1 cellular context compared by ENCODE assay signal in the genomic region with DNA sequence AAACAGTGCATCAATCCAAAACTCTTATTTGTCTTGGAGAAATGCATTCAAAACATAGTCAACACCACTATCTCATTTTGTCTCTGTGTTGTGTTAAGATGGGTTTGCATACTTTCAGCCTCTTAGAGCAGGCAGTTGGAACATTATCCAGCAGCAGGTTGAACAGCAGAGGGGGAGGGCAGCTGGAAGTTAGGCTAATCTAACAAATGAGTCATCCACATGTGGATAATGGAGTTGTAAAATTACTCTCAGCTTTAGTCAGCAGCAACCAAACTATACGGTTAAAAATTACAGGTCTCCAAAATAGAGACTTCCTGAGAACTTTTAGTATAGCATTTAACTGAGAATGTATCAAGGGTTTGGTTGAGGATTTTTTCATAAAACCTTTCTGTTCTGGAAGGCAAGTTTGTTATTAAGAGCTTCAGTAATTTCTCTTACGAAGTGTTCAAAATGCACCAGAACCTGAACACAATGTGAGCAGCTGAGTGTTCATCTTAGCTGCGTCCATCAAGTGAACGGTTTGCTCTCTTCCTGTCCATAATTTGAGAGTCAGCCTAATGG.
A peak's percentile ranks its signal among the peaks of the same experiment; 100 is the strongest.
TF ChIP-seq lines count a peak whose summit lies in the region.

No MANE protein-coding gene starts in this region.

TF ChIP-seq in K562, 482 proteins besides CTCF, POLR2A, EP300 and RAD21 (continued from another document and continues in another):
- TF ChIP-seq, protein P1, sequence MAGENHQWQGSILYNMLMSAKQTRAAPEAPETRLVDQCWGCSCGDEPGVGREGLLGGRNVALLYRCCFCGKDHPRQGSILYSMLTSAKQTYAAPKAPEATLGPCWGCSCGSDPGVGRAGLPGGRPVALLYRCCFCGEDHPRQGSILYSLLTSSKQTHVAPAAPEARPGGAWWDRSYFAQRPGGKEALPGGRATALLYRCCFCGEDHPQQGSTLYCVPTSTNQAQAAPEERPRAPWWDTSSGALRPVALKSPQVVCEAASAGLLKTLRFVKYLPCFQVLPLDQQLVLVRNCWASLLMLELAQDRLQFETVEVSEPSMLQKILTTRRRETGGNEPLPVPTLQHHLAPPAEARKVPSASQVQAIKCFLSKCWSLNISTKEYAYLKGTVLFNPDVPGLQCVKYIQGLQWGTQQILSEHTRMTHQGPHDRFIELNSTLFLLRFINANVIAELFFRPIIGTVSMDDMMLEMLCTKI (IDR thresholded peaks at IDR 0.05; ENCODE audit: partially characterized antibody): no peak
- TF ChIP-seq ESRRA (IDR thresholded peaks at IDR 0.05; ENCODE audit: borderline replicate concordance, low read depth): no peak
- TF ChIP-seq, protein P2, sequence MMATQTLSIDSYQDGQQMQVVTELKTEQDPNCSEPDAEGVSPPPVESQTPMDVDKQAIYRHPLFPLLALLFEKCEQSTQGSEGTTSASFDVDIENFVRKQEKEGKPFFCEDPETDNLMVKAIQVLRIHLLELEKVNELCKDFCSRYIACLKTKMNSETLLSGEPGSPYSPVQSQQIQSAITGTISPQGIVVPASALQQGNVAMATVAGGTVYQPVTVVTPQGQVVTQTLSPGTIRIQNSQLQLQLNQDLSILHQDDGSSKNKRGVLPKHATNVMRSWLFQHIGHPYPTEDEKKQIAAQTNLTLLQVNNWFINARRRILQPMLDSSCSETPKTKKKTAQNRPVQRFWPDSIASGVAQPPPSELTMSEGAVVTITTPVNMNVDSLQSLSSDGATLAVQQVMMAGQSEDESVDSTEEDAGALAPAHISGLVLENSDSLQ (IDR thresholded peaks at IDR 0.05): peak; percentile 46
- TF ChIP-seq, protein P3, sequence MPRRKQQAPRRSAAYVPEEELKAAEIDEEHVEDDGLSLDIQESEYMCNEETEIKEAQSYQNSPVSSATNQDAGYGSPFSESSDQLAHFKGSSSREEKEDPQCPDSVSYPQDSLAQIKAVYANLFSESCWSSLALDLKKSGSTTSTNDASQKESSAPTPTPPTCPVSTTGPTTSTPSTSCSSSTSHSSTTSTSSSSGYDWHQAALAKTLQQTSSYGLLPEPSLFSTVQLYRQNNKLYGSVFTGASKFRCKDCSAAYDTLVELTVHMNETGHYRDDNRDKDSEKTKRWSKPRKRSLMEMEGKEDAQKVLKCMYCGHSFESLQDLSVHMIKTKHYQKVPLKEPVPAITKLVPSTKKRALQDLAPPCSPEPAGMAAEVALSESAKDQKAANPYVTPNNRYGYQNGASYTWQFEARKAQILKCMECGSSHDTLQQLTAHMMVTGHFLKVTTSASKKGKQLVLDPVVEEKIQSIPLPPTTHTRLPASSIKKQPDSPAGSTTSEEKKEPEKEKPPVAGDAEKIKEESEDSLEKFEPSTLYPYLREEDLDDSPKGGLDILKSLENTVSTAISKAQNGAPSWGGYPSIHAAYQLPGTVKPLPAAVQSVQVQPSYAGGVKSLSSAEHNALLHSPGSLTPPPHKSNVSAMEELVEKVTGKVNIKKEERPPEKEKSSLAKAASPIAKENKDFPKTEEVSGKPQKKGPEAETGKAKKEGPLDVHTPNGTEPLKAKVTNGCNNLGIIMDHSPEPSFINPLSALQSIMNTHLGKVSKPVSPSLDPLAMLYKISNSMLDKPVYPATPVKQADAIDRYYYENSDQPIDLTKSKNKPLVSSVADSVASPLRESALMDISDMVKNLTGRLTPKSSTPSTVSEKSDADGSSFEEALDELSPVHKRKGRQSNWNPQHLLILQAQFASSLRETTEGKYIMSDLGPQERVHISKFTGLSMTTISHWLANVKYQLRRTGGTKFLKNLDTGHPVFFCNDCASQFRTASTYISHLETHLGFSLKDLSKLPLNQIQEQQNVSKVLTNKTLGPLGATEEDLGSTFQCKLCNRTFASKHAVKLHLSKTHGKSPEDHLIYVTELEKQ (CRISPR knock-in tag; IDR thresholded peaks at IDR 0.05): no peak
- TF ChIP-seq ZNF444 (CRISPR knock-in tag; IDR thresholded peaks at IDR 0.05): no peak
- no peak for TF ChIP-seq ATF1 (CRISPR knock-in tag; IDR thresholded peaks at IDR 0.05)
- TF ChIP-seq ATF1 (tag; IDR thresholded peaks at IDR 0.05): 0 out of 2 replicates have a peak, but pooled peaks have one; percentile 13
- TF ChIP-seq COPS2 (conservative IDR thresholded peaks at IDR 0.05): no peak
- TF ChIP-seq SOX6 (IDR thresholded peaks at IDR 0.05): peak; percentile 64; the same call in 1 of the 2 replicates
- TF ChIP-seq ZNF507 (tag; conservative IDR thresholded peaks at IDR 0.05): no peak
- TF ChIP-seq, protein P4, sequence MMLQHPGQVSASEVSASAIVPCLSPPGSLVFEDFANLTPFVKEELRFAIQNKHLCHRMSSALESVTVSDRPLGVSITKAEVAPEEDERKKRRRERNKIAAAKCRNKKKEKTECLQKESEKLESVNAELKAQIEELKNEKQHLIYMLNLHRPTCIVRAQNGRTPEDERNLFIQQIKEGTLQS (IDR thresholded peaks at IDR 0.05): peak; percentile 97
- TF ChIP-seq, protein P4 (CRISPR knock-in tag; conservative IDR thresholded peaks at IDR 0.05): peak; percentile 84
- no peak for TF ChIP-seq POLR3A (IDR thresholded peaks at IDR 0.05; ENCODE audit: borderline replicate concordance, extremely low read depth, insufficient read depth, insufficient read length)
- TF ChIP-seq, protein P5, sequence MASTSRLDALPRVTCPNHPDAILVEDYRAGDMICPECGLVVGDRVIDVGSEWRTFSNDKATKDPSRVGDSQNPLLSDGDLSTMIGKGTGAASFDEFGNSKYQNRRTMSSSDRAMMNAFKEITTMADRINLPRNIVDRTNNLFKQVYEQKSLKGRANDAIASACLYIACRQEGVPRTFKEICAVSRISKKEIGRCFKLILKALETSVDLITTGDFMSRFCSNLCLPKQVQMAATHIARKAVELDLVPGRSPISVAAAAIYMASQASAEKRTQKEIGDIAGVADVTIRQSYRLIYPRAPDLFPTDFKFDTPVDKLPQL (IDR thresholded peaks at IDR 0.05; ENCODE audit: extremely low read depth, insufficient read length): no peak
- TF ChIP-seq, protein P6, sequence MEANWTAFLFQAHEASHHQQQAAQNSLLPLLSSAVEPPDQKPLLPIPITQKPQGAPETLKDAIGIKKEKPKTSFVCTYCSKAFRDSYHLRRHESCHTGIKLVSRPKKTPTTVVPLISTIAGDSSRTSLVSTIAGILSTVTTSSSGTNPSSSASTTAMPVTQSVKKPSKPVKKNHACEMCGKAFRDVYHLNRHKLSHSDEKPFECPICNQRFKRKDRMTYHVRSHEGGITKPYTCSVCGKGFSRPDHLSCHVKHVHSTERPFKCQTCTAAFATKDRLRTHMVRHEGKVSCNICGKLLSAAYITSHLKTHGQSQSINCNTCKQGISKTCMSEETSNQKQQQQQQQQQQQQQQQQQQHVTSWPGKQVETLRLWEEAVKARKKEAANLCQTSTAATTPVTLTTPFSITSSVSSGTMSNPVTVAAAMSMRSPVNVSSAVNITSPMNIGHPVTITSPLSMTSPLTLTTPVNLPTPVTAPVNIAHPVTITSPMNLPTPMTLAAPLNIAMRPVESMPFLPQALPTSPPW (CRISPR knock-in tag; IDR thresholded peaks at IDR 0.05): peak; percentile 61
- peak; percentile 93 for TF ChIP-seq ARID1B (IDR thresholded peaks at IDR 0.05)
- no peak for TF ChIP-seq ERF (CRISPR knock-in tag; IDR thresholded peaks at IDR 0.05)
- TF ChIP-seq PHF8 (IDR thresholded peaks at IDR 0.05; ENCODE audit: borderline replicate concordance, low read length): no peak
- TF ChIP-seq ZNF561 (CRISPR knock-in tag; conservative IDR thresholded peaks at IDR 0.05): no peak
- no peak for TF ChIP-seq YBX1 (IDR thresholded peaks at IDR 0.05)
- TF ChIP-seq ZFP30 (CRISPR knock-in tag; IDR thresholded peaks at IDR 0.05; ENCODE audit: borderline replicate concordance): no peak
- no peak for TF ChIP-seq CBX1 (IDR thresholded peaks at IDR 0.05; ENCODE audit: low read depth)
- peak; percentile 95 for TF ChIP-seq SMARCA4 (IDR thresholded peaks at IDR 0.05)
- TF ChIP-seq NFIX (CRISPR knock-in tag; IDR thresholded peaks at IDR 0.05; ENCODE audit: low read depth): no peak
- TF ChIP-seq FOXA3 (CRISPR knock-in tag; conservative IDR thresholded peaks at IDR 0.05 in 1 of 2, IDR thresholded peaks at IDR 0.05 in 1 of 2): no peak; a peak in 1 of 4 replicates
- TF ChIP-seq KDM5B (IDR thresholded peaks at IDR 0.05; ENCODE audit: insufficient replicate concordance, low read depth, low read length): peak; percentile 15
- no peak for TF ChIP-seq SRSF1 (IDR thresholded peaks at IDR 0.05; ENCODE audit: low read depth, low read length)
- TF ChIP-seq RB1 (IDR thresholded peaks at IDR 0.05; ENCODE audit: low read depth): 0 out of 2 replicates have a peak, but pooled peaks have one; percentile 10
- TF ChIP-seq ZNF384 (IDR thresholded peaks at IDR 0.05; ENCODE audit: low read depth, low read length): 0 out of 2 replicates have a peak, but pooled peaks have one; percentile 12
- no peak for TF ChIP-seq NONO (IDR thresholded peaks at IDR 0.05; ENCODE audit: low read depth in 2 of 2, low read length in 1 of 2)
- no peak for TF ChIP-seq BCL6 (CRISPR knock-in tag; IDR thresholded peaks at IDR 0.05)
- TF ChIP-seq PRPF4 (IDR thresholded peaks at IDR 0.05; ENCODE audit: insufficient read depth, low read depth, low read length, poor library complexity, severe bottlenecking): no peak
- no peak for TF ChIP-seq ZNF830 (CRISPR knock-in tag; IDR thresholded peaks at IDR 0.05)
- TF ChIP-seq, protein P7, sequence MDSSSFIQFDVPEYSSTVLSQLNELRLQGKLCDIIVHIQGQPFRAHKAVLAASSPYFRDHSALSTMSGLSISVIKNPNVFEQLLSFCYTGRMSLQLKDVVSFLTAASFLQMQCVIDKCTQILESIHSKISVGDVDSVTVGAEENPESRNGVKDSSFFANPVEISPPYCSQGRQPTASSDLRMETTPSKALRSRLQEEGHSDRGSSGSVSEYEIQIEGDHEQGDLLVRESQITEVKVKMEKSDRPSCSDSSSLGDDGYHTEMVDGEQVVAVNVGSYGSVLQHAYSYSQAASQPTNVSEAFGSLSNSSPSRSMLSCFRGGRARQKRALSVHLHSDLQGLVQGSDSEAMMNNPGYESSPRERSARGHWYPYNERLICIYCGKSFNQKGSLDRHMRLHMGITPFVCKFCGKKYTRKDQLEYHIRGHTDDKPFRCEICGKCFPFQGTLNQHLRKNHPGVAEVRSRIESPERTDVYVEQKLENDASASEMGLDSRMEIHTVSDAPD (CRISPR knock-in tag; IDR thresholded peaks at IDR 0.05): 0 out of 2 replicates have a peak, but pooled peaks have one; percentile 55
- peak; percentile 64; the same call in 1 of the 2 replicates for TF ChIP-seq ZNF589 (CRISPR knock-in tag; IDR thresholded peaks at IDR 0.05; ENCODE audit: low read depth)
- 0 out of 2 replicates have a peak, but pooled peaks have one; percentile 12 for TF ChIP-seq BRD4 (IDR thresholded peaks at IDR 0.05)
- TF ChIP-seq, protein P8, sequence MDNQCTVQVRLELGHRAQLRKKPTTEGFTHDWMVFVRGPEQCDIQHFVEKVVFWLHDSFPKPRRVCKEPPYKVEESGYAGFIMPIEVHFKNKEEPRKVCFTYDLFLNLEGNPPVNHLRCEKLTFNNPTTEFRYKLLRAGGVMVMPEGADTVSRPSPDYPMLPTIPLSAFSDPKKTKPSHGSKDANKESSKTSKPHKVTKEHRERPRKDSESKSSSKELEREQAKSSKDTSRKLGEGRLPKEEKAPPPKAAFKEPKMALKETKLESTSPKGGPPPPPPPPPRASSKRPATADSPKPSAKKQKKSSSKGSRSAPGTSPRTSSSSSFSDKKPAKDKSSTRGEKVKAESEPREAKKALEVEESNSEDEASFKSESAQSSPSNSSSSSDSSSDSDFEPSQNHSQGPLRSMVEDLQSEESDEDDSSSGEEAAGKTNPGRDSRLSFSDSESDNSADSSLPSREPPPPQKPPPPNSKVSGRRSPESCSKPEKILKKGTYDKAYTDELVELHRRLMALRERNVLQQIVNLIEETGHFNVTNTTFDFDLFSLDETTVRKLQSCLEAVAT (IDR thresholded peaks at IDR 0.05): no peak
- no peak for TF ChIP-seq RBM14 (IDR thresholded peaks at IDR 0.05; ENCODE audit: borderline replicate concordance, insufficient read depth, low read depth, low read length)
- TF ChIP-seq TCF3 (CRISPR knock-in tag; IDR thresholded peaks at IDR 0.05): peak; percentile 79
- TF ChIP-seq GATAD2A (IDR thresholded peaks at IDR 0.05): peak; percentile 71
- TF ChIP-seq, protein P9, sequence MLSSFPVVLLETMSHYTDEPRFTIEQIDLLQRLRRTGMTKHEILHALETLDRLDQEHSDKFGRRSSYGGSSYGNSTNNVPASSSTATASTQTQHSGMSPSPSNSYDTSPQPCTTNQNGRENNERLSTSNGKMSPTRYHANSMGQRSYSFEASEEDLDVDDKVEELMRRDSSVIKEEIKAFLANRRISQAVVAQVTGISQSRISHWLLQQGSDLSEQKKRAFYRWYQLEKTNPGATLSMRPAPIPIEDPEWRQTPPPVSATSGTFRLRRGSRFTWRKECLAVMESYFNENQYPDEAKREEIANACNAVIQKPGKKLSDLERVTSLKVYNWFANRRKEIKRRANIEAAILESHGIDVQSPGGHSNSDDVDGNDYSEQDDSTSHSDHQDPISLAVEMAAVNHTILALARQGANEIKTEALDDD (IDR thresholded peaks at IDR 0.05): peak; percentile 98
- TF ChIP-seq, protein P10, sequence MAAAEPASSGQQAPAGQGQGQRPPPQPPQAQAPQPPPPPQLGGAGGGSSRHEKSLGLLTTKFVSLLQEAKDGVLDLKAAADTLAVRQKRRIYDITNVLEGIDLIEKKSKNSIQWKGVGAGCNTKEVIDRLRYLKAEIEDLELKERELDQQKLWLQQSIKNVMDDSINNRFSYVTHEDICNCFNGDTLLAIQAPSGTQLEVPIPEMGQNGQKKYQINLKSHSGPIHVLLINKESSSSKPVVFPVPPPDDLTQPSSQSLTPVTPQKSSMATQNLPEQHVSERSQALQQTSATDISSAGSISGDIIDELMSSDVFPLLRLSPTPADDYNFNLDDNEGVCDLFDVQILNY (CRISPR knock-in tag; IDR thresholded peaks at IDR 0.05): no peak
- TF ChIP-seq ZFP36 (IDR thresholded peaks at IDR 0.05; ENCODE audit: low read depth, low read length, partially characterized antibody): peak; percentile 10
- no peak for TF ChIP-seq NFXL1 (CRISPR knock-in tag; IDR thresholded peaks at IDR 0.05)
- no peak for TF ChIP-seq RBM17 (IDR thresholded peaks at IDR 0.05; ENCODE audit: borderline replicate concordance, low read depth, low read length)
- TF ChIP-seq CBX8 (IDR thresholded peaks at IDR 0.05; ENCODE audit: borderline replicate concordance, extremely low read depth, low read depth, low read length, poor library complexity, severe bottlenecking): no peak
- no peak for TF ChIP-seq SETDB1 (IDR thresholded peaks at IDR 0.05; ENCODE audit: low read length)
- TF ChIP-seq SLC30A9 (CRISPR knock-in tag; IDR thresholded peaks at IDR 0.05): no peak
- TF ChIP-seq, protein P11, sequence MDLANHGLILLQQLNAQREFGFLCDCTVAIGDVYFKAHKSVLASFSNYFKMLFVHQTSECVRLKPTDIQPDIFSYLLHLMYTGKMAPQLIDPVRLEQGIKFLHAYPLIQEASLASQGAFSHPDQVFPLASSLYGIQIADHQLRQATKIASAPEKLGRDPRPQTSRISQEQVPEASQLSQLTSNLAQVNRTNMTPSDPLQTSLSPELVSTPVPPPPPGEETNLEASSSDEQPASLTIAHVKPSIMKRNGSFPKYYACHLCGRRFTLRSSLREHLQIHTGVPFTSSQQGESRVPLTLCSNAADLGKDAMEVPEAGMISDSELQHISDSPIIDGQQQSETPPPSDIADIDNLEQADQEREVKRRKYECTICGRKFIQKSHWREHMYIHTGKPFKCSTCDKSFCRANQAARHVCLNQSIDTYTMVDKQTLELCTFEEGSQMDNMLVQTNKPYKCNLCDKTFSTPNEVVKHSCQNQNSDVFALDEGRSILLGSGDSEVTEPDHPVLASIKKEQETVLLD (IDR thresholded peaks at IDR 0.05): 0 out of 2 replicates have a peak, but pooled peaks have one; percentile 56
- peak; percentile 67 for TF ChIP-seq NUFIP1 (IDR thresholded peaks at IDR 0.05; ENCODE audit: partially characterized antibody)
- TF ChIP-seq CREM (IDR thresholded peaks at IDR 0.05; ENCODE audit: low read depth): peak; percentile 37; the same call in 1 of the 2 replicates
